ENCODE assay signal across 10 cellular contexts in the genomic region with DNA sequence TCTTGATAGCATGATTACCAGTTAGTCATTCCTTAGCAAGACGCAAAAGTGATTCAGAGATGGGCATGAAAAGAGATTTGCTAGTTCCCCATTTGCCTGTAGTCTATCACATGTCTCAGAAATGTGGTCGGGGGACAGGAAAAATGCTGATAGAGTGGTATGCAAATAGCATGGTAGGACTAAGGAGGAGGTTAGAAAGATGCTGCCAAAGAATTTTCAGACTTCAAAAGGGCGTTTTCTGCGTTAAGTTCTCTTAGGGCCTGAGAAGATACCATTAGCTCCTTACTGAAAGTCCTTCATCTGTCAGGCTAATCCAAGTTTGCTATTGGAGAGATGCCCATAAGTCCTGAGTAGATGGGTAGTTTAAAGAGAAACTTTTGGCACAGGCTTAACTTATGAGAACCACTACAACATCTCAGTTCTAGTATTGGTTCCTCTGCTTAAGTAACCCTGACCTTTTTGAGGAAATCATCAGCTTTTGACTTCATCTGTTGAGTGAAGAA.
DNase-seq lines count a peak whose midpoint lies in the region; ATAC-seq and TF ChIP-seq lines count a peak whose summit lies in the region.
"Had no signal": no experiment of that assay in that cellular context is flagged by ENCODE, and none has a peak within 500 bp of the region (broad histone marks: within the 10 kb centered on the region; RNA-seq: fewer than 3 reads in every experiment).

No MANE protein-coding gene starts in this region.

- H3K9ac ChIP-seq in muscle layer of colon (ENCODE audit: low read length): peak overlapping the region; percentile 88

- POLR2A ChIA-PET in GM10248 (lab: Yijun Ruan, JAX): no interaction called here

- H3K27me3 ChIP-seq in RWPE2 (ENCODE audit: insufficient read depth, poor library complexity, severe bottlenecking): no peaks in the 10 kb centered on the region
- no peaks in the 10 kb centered on the region for H3K27me3 ChIP-seq in muscle layer of colon (ENCODE audit: control insufficient read depth in 1 of 2, insufficient read depth in 2 of 2, low read length in 2 of 2)

- CTCF ChIA-PET in GM10248 (lab: Yijun Ruan, JAX): interaction anchor here (3.7 kb wide), 1 partner anchor 14 kb away, joined by 14 read pairs; no protein-coding TSS in a partner anchor

- no peak for TF ChIP-seq CTCF in GM10248 (IDR thresholded peaks at IDR 0.05; ENCODE audit: control extremely low read depth, extremely low read depth, low read depth, missing control alignments)
- no peak for TF ChIP-seq CTCF in RWPE2 (IDR thresholded peaks at IDR 0.05; ENCODE audit: poor library complexity, severe bottlenecking)

- H3K4me3 ChIP-seq in RWPE2 (ENCODE audit: severe bottlenecking) (no peak overlapping the region), muscle layer of colon (ENCODE audit: low read depth in 1 of 2, low read length in 2 of 2) (peak overlapping the region; percentile 75 to 82)

- H3K27ac ChIP-seq in RWPE2 (ENCODE audit: poor library complexity, severe bottlenecking): peak overlapping the region; percentile 90
- H3K27ac ChIP-seq in muscle layer of colon (ENCODE audit: low read depth, low read length): peak overlapping the region; percentile 97

- H3K36me3 ChIP-seq in RWPE2 (ENCODE audit: low read depth) (peaks cover 44% of the 10 kb centered on the region), muscle layer of colon (ENCODE audit: insufficient read depth, low read length) (peaks cover 13% of the 10 kb centered on the region)

- DNase-seq in GM10248 (ENCODE audit: extremely low spot score): peak; percentile 21
- DNase-seq in RWPE2 (ENCODE audit: low spot score): no peak
- DNase-seq in RKO (ENCODE audit: low spot score): no peak
- DNase-seq in NCI-H345 (lab: John Stamatoyannopoulos, UW): no peak
- no peak for DNase-seq in kidney glomerular epithelial cell (lab: John Stamatoyannopoulos, UW)
- no peak for DNase-seq in DMS153 treated with DMSO at 0.1 percent for 48 hours (lab: John Stamatoyannopoulos, UW; ENCODE audit: unreplicated experiment)
- DNase-seq: caudate nucleus had no signal

- H3K4me1 ChIP-seq in RWPE2 (ENCODE audit: insufficient read depth, poor library complexity, severe bottlenecking) (peaks cover 24% of the 10 kb centered on the region), muscle layer of colon (ENCODE audit: insufficient read depth, low read length) (peaks cover 45% of the 10 kb centered on the region)

- peak; percentile 73 for ATAC-seq in GM21737 (IDR thresholded peaks at IDR 0.05; ENCODE audit: unreplicated experiment)
- no peak for ATAC-seq in RWPE2 (ENCODE audit: low read depth)
- ATAC-seq: Panc1 had no signal

- no peaks in the 10 kb centered on the region for H3K9me3 ChIP-seq in RWPE2 (ENCODE audit: severe bottlenecking)
- no peaks in the 10 kb centered on the region for H3K9me3 ChIP-seq in muscle layer of colon (ENCODE audit: low read length)
